9 cellular contexts compared by ENCODE assay signal in the genomic region with DNA sequence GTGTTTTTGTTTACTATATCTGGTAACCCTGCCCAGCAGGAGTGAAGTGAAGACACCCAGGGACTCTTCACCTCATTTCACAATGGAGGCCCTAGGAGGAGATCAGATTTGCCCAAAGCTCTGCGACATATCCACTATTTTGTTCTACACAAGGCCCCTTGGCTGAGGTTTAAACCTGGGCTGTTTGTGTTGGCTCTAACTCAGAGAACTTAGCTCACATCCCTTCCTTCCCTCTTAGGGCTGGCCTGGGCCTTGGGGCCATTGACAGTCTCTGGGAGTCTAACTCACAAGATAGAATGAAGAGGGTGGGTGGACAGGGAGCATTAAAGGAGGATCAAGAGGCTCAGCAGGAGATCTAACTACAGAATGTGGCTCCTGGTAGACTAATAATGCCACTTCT. TPM values are rescaled to one million over a fixed set of nuclear protein-coding genes. Genes with fewer than 3 reads are reported as not detected.
DNase-seq lines count a peak whose midpoint lies in the region; ATAC-seq and TF ChIP-seq lines count a peak whose summit lies in the region.
"Had no signal": no experiment of that assay in that cellular context is flagged by ENCODE, and none has a peak within 500 bp of the region (broad histone marks: within the 10 kb centered on the region; RNA-seq: fewer than 3 reads in every experiment).

No MANE protein-coding gene starts in this region.

- TF ChIP-seq CTCF in heart left ventricle (IDR thresholded peaks at IDR 0.05), result no peak
- no peak for TF ChIP-seq CTCF in prostate gland (IDR thresholded peaks at IDR 0.05)

- DNase-seq in AG08396 (ENCODE audit: low spot score) (peak; percentile 24), astrocyte of the hippocampus (ENCODE audit: low read depth, low spot score) (peak; percentile 55), heart left ventricle (peak in 3 of 5 donors; percentile 30 to 46 (median 36)), prostate gland (ENCODE audit: low spot score) (no peak)
- DNase-seq in activated naive CD4-positive, alpha-beta T cell treated with anti-CD3 and anti-CD28 coated beads, Interleukin-2, amount 50 U/mL, for 16 hours, result no peak
- no peak for DNase-seq in effector CD4-positive, alpha-beta T cell
- no peak for DNase-seq in activated CD4-positive, alpha-beta T cell treated with anti-CD3 and anti-CD28 coated beads, Interleukin-2, amount 50 U/mL, for 48 hours

- H3K27ac ChIP-seq in heart left ventricle (peak overlapping the region; percentile 37 to 85 (median 74)), prostate gland (peak overlapping the region; percentile 43 to 54)

- WGBS in heart left ventricle, 4 donors, result 50 to 54% (median 51%) methylated on average over 1 of the region's 1 CpG
- WGBS in prostate gland, result 38% methylated on average over 1 of the region's 1 CpG

- peaks cover 0 to 7% (median 0%) of the 10 kb centered on the region in 12 donors for H3K9me3 ChIP-seq in heart left ventricle
- no peaks in the 10 kb centered on the region for H3K9me3 ChIP-seq in prostate gland

- H3K27me3 ChIP-seq in heart left ventricle (no peaks in the 10 kb centered on the region), prostate gland (replicated peaks; ENCODE audit: insufficient read depth) (no peaks in the 10 kb centered on the region)

- intact Hi-C loops in heart left ventricle (cut with DNase I) (loop anchor here (1.0 to 10.0 kb wide), 13 partner anchors 36 to 386 kb away; a partner anchor contains a TSS), prostate gland (cut with DNase I) (loop anchor here (2.0 to 10.0 kb wide), 4 partner anchors 41 to 384 kb away; a partner anchor contains a TSS)

- ATAC-seq in heart left ventricle (peak; percentile 71 to 88 (median 80)), GM19328 (IDR thresholded peaks at IDR 0.05; ENCODE audit: unreplicated experiment) (no peak)

- H3K36me3 ChIP-seq in heart left ventricle, result no peaks in the 10 kb centered on the region
- H3K36me3 ChIP-seq in prostate gland, result no peaks in the 10 kb centered on the region

- TF ChIP-seq POLR2A in heart left ventricle (IDR thresholded peaks at IDR 0.05), result no peak
- TF ChIP-seq POLR2A in prostate gland (IDR thresholded peaks at IDR 0.05), result no peak

- H3K4me1 ChIP-seq in heart left ventricle, result peaks cover 0 to 14% (median 10%) of the 10 kb centered on the region in 12 donors
- H3K4me1 ChIP-seq in prostate gland (replicated peaks), result no peaks in the 10 kb centered on the region

- H3K4me3 ChIP-seq in heart left ventricle (no peak overlapping the region), prostate gland (no peak overlapping the region)

RNA-seq across cellular contexts. Expression of a gene that starts 8.2 kb away (rescaled TPM):
- total RNA-seq in heart left ventricle (not detected), prostate gland (1 to 10 TPM in 1 of 2 donors, under 1 TPM in 1; 0.23 to 1.5 TPM)
- polyA plus RNA-seq in heart left ventricle, result not detected
- total RNA-seq: activated naive CD4-positive, alpha-beta T cell treated with anti-CD3 and anti-CD28 coated beads, Interleukin-2, amount 50 U/mL, for 72 hours had no signal

RNA-seq across cellular contexts. Expression of a gene that starts 11.5 kb away (rescaled TPM):
- total RNA-seq in heart left ventricle (10 to 100 TPM; 20.0 to 26.6 (median 23.1) TPM), prostate gland (10 to 100 TPM; 59.2 to 75.6 TPM)
- 10 to 100 TPM; 11.4 to 31.5 TPM for polyA plus RNA-seq in heart left ventricle

RNA-seq across cellular contexts. Expression of a gene that starts 25.8 kb away (rescaled TPM):
- 10 to 100 TPM in 8 of 9 donors, 1 to 10 TPM in 1; 8.4 to 23.1 (median 21.6) TPM for total RNA-seq in heart left ventricle
- polyA plus RNA-seq in heart left ventricle, result 10 to 100 TPM in 1 of 2 donors, 1 to 10 TPM in 1; 9.7 to 12.9 TPM
- total RNA-seq in prostate gland, result 10 to 100 TPM; 14.4 to 33.3 TPM

RNA-seq across cellular contexts. Expression of a gene that starts 41.1 kb away (rescaled TPM):
- total RNA-seq in heart left ventricle, result 100 to 1,000 TPM in 1 of 9 donors, 10 to 100 TPM in 8; 35.0 to 183 (median 52.9) TPM
- 10 to 100 TPM; 72.3 to 76.6 TPM for polyA plus RNA-seq in heart left ventricle
- 100 to 1,000 TPM; 382 to 434 TPM for total RNA-seq in prostate gland

Comparison
In these comparisons a context has a peak if more than half of its experiments do, and no peak if none do; other contexts are left out.
1. DNase-seq: peak in AG08396 (single experiment), astrocyte of the hippocampus (single experiment) and heart left ventricle (3 of 5); none in prostate gland (single experiment), activated naive CD4-positive, alpha-beta T cell treated with anti-CD3 and anti-CD28 coated beads, Interleukin-2, amount 50 U/mL, for 16 hours (single experiment), effector CD4-positive, alpha-beta T cell (single experiment) and activated CD4-positive, alpha-beta T cell treated with anti-CD3 and anti-CD28 coated beads, Interleukin-2, amount 50 U/mL, for 48 hours (0 of 2).